Comparison of ENCODE assay signal across 1 cellular context in genomic region chr4:26284536-26284935, GRCh38.
TF ChIP-seq lines count a peak whose summit lies in the region.

No MANE protein-coding gene starts in this region.

TF ChIP-seq in GM23338, 12 proteins besides CTCF, POLR2A, EP300 and RAD21 (continued from another document):
- no peak for TF ChIP-seq REST (IDR thresholded peaks at IDR 0.05; ENCODE audit: unreplicated experiment)
- TF ChIP-seq JUNB (IDR thresholded peaks at IDR 0.05; ENCODE audit: unreplicated experiment), result no peak
- no peak for TF ChIP-seq STAT1 (IDR thresholded peaks at IDR 0.05; ENCODE audit: unreplicated experiment)
- no peak for TF ChIP-seq POLR2AphosphoS5 (IDR thresholded peaks at IDR 0.05; ENCODE audit: low read depth)
- TF ChIP-seq CREB1 (CRISPR knock-in tag; IDR thresholded peaks at IDR 0.05; ENCODE audit: low read depth), result no peak
- no peak for TF ChIP-seq ZNF114 (CRISPR knock-in tag; IDR thresholded peaks at IDR 0.05)
- no peak for TF ChIP-seq ETS1 (IDR thresholded peaks at IDR 0.05)
